ENCODE assay signal across 1 cellular context in the genomic region with DNA sequence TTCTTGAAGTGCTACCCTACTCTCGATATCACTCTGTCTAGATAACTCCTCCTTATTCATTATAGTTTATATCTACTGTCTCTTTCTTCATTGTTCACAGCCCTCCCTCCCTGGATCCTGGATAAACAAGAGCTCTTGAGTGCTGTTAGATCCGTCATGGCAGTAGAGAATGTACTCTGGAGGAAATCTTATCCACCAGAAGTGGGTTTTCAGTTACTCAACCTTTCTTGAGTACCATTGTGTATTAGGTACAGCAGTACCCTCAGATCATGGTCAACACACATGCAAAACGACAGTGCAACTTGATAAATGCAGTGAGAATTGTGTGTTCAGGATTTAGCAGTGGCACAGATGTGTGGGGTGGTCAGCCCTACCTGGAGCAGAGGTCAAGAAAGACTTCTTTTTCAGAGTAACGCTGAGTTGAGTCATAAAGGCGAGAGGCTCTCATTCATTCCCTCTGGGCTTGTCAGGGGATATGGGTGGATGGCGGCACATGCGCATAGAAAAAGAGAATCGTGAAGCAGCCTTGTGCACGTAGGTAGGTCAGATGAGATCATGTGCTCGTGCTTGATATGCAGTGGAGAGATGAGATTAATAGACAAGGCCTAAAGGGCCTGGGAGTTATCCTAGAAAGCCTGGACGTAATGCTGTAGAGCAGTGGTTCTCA.
TF ChIP-seq lines count a peak whose summit lies in the region.

No MANE protein-coding gene starts in this region.

TF ChIP-seq in H1, 55 proteins besides CTCF, POLR2A, EP300 and RAD21 (continued from another document):
- TF ChIP-seq, protein P1, sequence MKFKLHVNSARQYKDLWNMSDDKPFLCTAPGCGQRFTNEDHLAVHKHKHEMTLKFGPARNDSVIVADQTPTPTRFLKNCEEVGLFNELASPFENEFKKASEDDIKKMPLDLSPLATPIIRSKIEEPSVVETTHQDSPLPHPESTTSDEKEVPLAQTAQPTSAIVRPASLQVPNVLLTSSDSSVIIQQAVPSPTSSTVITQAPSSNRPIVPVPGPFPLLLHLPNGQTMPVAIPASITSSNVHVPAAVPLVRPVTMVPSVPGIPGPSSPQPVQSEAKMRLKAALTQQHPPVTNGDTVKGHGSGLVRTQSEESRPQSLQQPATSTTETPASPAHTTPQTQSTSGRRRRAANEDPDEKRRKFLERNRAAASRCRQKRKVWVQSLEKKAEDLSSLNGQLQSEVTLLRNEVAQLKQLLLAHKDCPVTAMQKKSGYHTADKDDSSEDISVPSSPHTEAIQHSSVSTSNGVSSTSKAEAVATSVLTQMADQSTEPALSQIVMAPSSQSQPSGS (IDR thresholded peaks at IDR 0.05; ENCODE audit: low read length) = no peak
- no peak for TF ChIP-seq SIRT6 (IDR thresholded peaks at IDR 0.05; ENCODE audit: low read length)
- TF ChIP-seq KDM1A (IDR thresholded peaks at IDR 0.05; ENCODE audit: borderline replicate concordance, low read length) = no peak
- no peak for TF ChIP-seq RNF2 (IDR thresholded peaks at IDR 0.05; ENCODE audit: borderline replicate concordance, low read depth, low read length, missing control alignments, poor library complexity, severe bottlenecking)
- no peak for TF ChIP-seq SUZ12 (IDR thresholded peaks at IDR 0.05; ENCODE audit: low read length)
- no peak for TF ChIP-seq SRF (IDR thresholded peaks at IDR 0.05; ENCODE audit: low read depth, low read length)
- no peak for TF ChIP-seq NANOG (IDR thresholded peaks at IDR 0.05; ENCODE audit: insufficient read depth, low read depth, low read length, poor library complexity, severe bottlenecking)
- TF ChIP-seq FOSL1 (IDR thresholded peaks at IDR 0.05; ENCODE audit: insufficient read depth, low read depth, low read length) = no peak
- no peak for TF ChIP-seq PHF8 (conservative IDR thresholded peaks at IDR 0.05; ENCODE audit: low read depth, low read length)
- no peak for TF ChIP-seq EGR1 (IDR thresholded peaks at IDR 0.05; ENCODE audit: borderline replicate concordance, low read depth, low read length)
- TF ChIP-seq TAF7 (optimal IDR thresholded peaks at IDR 0.05; ENCODE audit: borderline replicate concordance, low read depth, low read length) = no peak
- TF ChIP-seq, protein P2, sequence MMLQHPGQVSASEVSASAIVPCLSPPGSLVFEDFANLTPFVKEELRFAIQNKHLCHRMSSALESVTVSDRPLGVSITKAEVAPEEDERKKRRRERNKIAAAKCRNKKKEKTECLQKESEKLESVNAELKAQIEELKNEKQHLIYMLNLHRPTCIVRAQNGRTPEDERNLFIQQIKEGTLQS (IDR thresholded peaks at IDR 0.05; ENCODE audit: insufficient read depth, low read depth, low read length) = no peak
- TF ChIP-seq SP2 (IDR thresholded peaks at IDR 0.05; ENCODE audit: low read length) = no peak
- TF ChIP-seq, protein P3, sequence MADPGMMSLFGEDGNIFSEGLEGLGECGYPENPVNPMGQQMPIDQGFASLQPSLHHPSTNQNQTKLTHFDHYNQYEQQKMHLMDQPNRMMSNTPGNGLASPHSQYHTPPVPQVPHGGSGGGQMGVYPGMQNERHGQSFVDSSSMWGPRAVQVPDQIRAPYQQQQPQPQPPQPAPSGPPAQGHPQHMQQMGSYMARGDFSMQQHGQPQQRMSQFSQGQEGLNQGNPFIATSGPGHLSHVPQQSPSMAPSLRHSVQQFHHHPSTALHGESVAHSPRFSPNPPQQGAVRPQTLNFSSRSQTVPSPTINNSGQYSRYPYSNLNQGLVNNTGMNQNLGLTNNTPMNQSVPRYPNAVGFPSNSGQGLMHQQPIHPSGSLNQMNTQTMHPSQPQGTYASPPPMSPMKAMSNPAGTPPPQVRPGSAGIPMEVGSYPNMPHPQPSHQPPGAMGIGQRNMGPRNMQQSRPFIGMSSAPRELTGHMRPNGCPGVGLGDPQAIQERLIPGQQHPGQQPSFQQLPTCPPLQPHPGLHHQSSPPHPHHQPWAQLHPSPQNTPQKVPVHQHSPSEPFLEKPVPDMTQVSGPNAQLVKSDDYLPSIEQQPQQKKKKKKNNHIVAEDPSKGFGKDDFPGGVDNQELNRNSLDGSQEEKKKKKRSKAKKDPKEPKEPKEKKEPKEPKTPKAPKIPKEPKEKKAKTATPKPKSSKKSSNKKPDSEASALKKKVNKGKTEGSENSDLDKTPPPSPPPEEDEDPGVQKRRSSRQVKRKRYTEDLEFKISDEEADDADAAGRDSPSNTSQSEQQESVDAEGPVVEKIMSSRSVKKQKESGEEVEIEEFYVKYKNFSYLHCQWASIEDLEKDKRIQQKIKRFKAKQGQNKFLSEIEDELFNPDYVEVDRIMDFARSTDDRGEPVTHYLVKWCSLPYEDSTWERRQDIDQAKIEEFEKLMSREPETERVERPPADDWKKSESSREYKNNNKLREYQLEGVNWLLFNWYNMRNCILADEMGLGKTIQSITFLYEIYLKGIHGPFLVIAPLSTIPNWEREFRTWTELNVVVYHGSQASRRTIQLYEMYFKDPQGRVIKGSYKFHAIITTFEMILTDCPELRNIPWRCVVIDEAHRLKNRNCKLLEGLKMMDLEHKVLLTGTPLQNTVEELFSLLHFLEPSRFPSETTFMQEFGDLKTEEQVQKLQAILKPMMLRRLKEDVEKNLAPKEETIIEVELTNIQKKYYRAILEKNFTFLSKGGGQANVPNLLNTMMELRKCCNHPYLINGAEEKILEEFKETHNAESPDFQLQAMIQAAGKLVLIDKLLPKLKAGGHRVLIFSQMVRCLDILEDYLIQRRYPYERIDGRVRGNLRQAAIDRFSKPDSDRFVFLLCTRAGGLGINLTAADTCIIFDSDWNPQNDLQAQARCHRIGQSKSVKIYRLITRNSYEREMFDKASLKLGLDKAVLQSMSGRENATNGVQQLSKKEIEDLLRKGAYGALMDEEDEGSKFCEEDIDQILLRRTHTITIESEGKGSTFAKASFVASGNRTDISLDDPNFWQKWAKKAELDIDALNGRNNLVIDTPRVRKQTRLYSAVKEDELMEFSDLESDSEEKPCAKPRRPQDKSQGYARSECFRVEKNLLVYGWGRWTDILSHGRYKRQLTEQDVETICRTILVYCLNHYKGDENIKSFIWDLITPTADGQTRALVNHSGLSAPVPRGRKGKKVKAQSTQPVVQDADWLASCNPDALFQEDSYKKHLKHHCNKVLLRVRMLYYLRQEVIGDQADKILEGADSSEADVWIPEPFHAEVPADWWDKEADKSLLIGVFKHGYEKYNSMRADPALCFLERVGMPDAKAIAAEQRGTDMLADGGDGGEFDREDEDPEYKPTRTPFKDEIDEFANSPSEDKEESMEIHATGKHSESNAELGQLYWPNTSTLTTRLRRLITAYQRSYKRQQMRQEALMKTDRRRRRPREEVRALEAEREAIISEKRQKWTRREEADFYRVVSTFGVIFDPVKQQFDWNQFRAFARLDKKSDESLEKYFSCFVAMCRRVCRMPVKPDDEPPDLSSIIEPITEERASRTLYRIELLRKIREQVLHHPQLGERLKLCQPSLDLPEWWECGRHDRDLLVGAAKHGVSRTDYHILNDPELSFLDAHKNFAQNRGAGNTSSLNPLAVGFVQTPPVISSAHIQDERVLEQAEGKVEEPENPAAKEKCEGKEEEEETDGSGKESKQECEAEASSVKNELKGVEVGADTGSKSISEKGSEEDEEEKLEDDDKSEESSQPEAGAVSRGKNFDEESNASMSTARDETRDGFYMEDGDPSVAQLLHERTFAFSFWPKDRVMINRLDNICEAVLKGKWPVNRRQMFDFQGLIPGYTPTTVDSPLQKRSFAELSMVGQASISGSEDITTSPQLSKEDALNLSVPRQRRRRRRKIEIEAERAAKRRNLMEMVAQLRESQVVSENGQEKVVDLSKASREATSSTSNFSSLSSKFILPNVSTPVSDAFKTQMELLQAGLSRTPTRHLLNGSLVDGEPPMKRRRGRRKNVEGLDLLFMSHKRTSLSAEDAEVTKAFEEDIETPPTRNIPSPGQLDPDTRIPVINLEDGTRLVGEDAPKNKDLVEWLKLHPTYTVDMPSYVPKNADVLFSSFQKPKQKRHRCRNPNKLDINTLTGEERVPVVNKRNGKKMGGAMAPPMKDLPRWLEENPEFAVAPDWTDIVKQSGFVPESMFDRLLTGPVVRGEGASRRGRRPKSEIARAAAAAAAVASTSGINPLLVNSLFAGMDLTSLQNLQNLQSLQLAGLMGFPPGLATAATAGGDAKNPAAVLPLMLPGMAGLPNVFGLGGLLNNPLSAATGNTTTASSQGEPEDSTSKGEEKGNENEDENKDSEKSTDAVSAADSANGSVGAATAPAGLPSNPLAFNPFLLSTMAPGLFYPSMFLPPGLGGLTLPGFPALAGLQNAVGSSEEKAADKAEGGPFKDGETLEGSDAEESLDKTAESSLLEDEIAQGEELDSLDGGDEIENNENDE (IDR thresholded peaks at IDR 0.05; ENCODE audit: insufficient replicate concordance, low read length) = no peak
